Comparison of ENCODE assay signal across 30 cellular contexts in the genomic region with DNA sequence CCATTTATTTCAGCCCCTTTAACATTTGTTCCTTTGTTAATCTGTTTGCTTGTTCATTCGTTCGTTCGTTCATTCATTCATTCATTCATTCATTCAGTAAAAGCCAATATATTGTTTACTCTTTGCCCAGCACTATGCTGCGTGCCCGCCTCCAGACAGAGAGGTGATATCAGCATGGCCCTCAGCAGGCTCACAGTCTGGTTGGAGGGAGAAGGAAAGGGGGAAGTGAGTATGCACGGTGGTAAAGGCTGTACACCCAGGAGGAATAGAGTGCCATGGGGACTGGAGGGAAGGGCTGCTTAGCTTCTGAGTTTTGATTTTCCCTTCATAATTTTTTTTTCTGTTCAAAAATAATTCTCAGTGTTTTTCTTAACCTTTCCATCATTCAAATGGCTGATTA.
DNase-seq lines count a peak whose midpoint lies in the region; ATAC-seq and TF ChIP-seq lines count a peak whose summit lies in the region.
"Had no signal": no experiment of that assay in that cellular context is flagged by ENCODE, and none has a peak within 500 bp of the region (broad histone marks: within the 10 kb centered on the region; RNA-seq: fewer than 3 reads in every experiment).

No MANE protein-coding gene starts in this region.

- TF ChIP-seq POLR2A in esophagus muscularis mucosa (IDR thresholded peaks at IDR 0.05; ENCODE audit: low read depth) (no peak), sigmoid colon (IDR thresholded peaks at IDR 0.05) (no peak)

- H3K4me3 ChIP-seq in Panc1 (ENCODE audit: low read depth in 2 of 2, low read length in 2 of 2) (no peak overlapping the region), esophagus muscularis mucosa (no peak overlapping the region), sigmoid colon (no peak overlapping the region), psoas muscle (no peak overlapping the region)
- H3K4me3 ChIP-seq: gastrocnemius medialis, lung, mucosa of descending colon, SK-N-MC, skin epidermis had no signal

- H3K27me3 ChIP-seq in Panc1 (ENCODE audit: control insufficient read depth, insufficient read depth, low read length) (no peaks in the 10 kb centered on the region), esophagus muscularis mucosa (no peaks in the 10 kb centered on the region), sigmoid colon (no peaks in the 10 kb centered on the region), psoas muscle (ENCODE audit: insufficient read depth in 3 of 3, low read length in 2 of 3) (no peaks in the 10 kb centered on the region)
- H3K27me3 ChIP-seq: gastrocnemius medialis had no signal

- peak; percentile 50; the same call in 1 of the 2 replicates for ATAC-seq in Panc1
- ATAC-seq in psoas muscle: no peak
- ATAC-seq in T-helper 17 cell: no peak

- no peak overlapping the region for H3K27ac Mint-ChIP-seq in T-helper 17 cell
- H3K27ac Mint-ChIP-seq: activated CD4-positive, alpha-beta memory T cell treated with anti-CD3 and anti-CD28 coated beads for 36 hours; CD14-positive monocyte; natural killer cell treated with Interleukin-12 subunit alpha and Interleukin-12 subunit beta and Interleukin-15 and Interleukin-18, amount 100 ng/mL, for 72 hours; stimulated activated naive B cell treated with anti-CD40 and anti-IgM and Interleukin-4, amounts not matched to agents 10 μg/mL and 1 μg/mL and 100 μg/mL, for 72 hours had no signal

- BruUV-seq in Panc1 (replicated peaks; lab: Mats Ljungman, UMichigan): no TSS peak

- intact Hi-C loops in Panc1 (cut with micrococcal nuclease; ENCODE audit: unreplicated experiment) (no loop called here), esophagus muscularis mucosa (cut with DNase I) (no loop called here), sigmoid colon (cut with DNase I) (loop anchor here (5.0 to 10.0 kb wide), 2 partner anchors 82 to 419 kb away; no protein-coding TSS in a partner anchor), psoas muscle (cut with DNase I) (no loop called here)

- POLR2A ChIA-PET in Panc1 (lab: Charles Lee): no interaction called here

- H3K4me1 Mint-ChIP-seq in T-helper 17 cell: peaks cover 2% of the 10 kb centered on the region
- H3K4me1 Mint-ChIP-seq: stimulated activated naive B cell treated with anti-CD40 and anti-IgM and Interleukin-4, amounts not matched to agents 10 μg/mL and 1 μg/mL and 100 μg/mL, for 72 hours had no signal

- TF ChIP-seq EP300 in esophagus muscularis mucosa (IDR thresholded peaks at IDR 0.05) (no peak), sigmoid colon (IDR thresholded peaks at IDR 0.05) (no peak)

- H3K36me3 ChIP-seq in Panc1 (ENCODE audit: control insufficient read depth, insufficient read depth, low read length): no peaks in the 10 kb centered on the region
- no peaks in the 10 kb centered on the region for H3K36me3 ChIP-seq in esophagus muscularis mucosa
- no peaks in the 10 kb centered on the region for H3K36me3 ChIP-seq in sigmoid colon
- no peaks in the 10 kb centered on the region for H3K36me3 ChIP-seq in psoas muscle (ENCODE audit: insufficient read depth in 1 of 2, low read depth in 1 of 2)
- H3K36me3 ChIP-seq: gastrocnemius medialis had no signal

- DNase-seq in DMS 273 (lab: John Stamatoyannopoulos, UW; ENCODE audit: unreplicated experiment): peak; percentile 13
- DNase-seq in DMS 273 treated with DMSO at 0.1 percent for 48 hours (lab: John Stamatoyannopoulos, UW): no peak
- no peak for DNase-seq in Panc1 (ENCODE audit: low read depth, low spot score)
- DNase-seq in esophagus muscularis mucosa (ENCODE audit: extremely low spot score): no peak
- DNase-seq in sigmoid colon: no peak
- no peak for DNase-seq in activated T-cell treated with anti-CD3 and anti-CD28 coated beads for 4 hours
- no peak for DNase-seq in psoas muscle
- DNase-seq in T-helper 17 cell: no peak
- DNase-seq: 8988T; activated CD4-positive, alpha-beta memory T cell treated with anti-CD3 and anti-CD28 coated beads for 36 hours; activated CD4-positive, CD25-positive, alpha-beta regulatory T cell treated with anti-CD3 and anti-CD28 coated beads, Interleukin-2, amount 50 U/mL, for 72 hours; activated naive CD4-positive, alpha-beta T cell treated with anti-CD3 and anti-CD28 coated beads, Interleukin-2, amount 50 U/mL, for 16 hours; Caco-2; DMS79 treated with DMSO at 0.1 percent for 48 hours; gastrocnemius medialis; GDM1; Karpas-422; NCI-H1048; NCI-H1694; NCI-H774; RPMI8226; stimulated activated naive B cell treated with anti-CD40 and anti-IgM and Interleukin-4, amounts not matched to agents 10 μg/mL and 1 μg/mL and 100 μg/mL, for 72 hours; T-helper 1 cell had no signal

- H3K4me1 ChIP-seq in Panc1 (ENCODE audit: control insufficient read depth, insufficient read depth, low read length) (peaks cover 90% of the 10 kb centered on the region), esophagus muscularis mucosa (peaks cover 30 to 82% (median 62%) of the 10 kb centered on the region in 4 donors), sigmoid colon (peaks cover 0 to 98% (median 82%) of the 10 kb centered on the region in 4 donors), psoas muscle (peaks cover 10% of the 10 kb centered on the region)
- H3K4me1 ChIP-seq: Caco-2 had no signal

- no peaks in the 10 kb centered on the region for H3K9me3 ChIP-seq in Panc1 (ENCODE audit: control insufficient read depth, insufficient read depth, low read depth, low read length)
- no peaks in the 10 kb centered on the region for H3K9me3 ChIP-seq in esophagus muscularis mucosa
- H3K9me3 ChIP-seq in sigmoid colon: no peaks in the 10 kb centered on the region
- no peaks in the 10 kb centered on the region for H3K9me3 ChIP-seq in psoas muscle
- no peaks in the 10 kb centered on the region for H3K9me3 ChIP-seq in T-helper 17 cell (ENCODE audit: control insufficient read depth, low read length, poor library complexity, severe bottlenecking)
- H3K9me3 ChIP-seq: Caco-2, gastrocnemius medialis, mucosa of descending colon had no signal

- H3K27me3 Mint-ChIP-seq in T-helper 17 cell: peaks cover 72% of the 10 kb centered on the region
- H3K27me3 Mint-ChIP-seq: brain had no signal

- in situ Hi-C loops in Panc1 (cut with HindIII; ENCODE audit: low pct_unique_long_range_greater_than_20kb, low sequenced_read_pairs): no loop called here

- TF ChIP-seq CTCF in Panc1 (IDR thresholded peaks at IDR 0.05): no peak
- TF ChIP-seq CTCF in esophagus muscularis mucosa (IDR thresholded peaks at IDR 0.05): no peak
- TF ChIP-seq CTCF in sigmoid colon (IDR thresholded peaks at IDR 0.05): no peak
- TF ChIP-seq CTCF in psoas muscle (IDR thresholded peaks at IDR 0.05): no peak

- no peak overlapping the region for H3K4me3 Mint-ChIP-seq in T-helper 17 cell
- H3K4me3 Mint-ChIP-seq: activated CD4-positive, alpha-beta memory T cell treated with anti-CD3 and anti-CD28 coated beads for 36 hours; CD14-positive monocyte; natural killer cell treated with Interleukin-12 subunit alpha and Interleukin-12 subunit beta and Interleukin-15 and Interleukin-18, amount 100 ng/mL, for 72 hours; stimulated activated naive B cell treated with anti-CD40 and anti-IgM and Interleukin-4, amounts not matched to agents 10 μg/mL and 1 μg/mL and 100 μg/mL, for 72 hours had no signal

- peak overlapping the region; percentile 98 for H3K27ac ChIP-seq in Panc1 (ENCODE audit: low read length)
- peak overlapping the region; percentile 58 to 78 (median 74) for H3K27ac ChIP-seq in esophagus muscularis mucosa (replicated peaks in 1 of 4)
- H3K27ac ChIP-seq in sigmoid colon: peak overlapping the region; percentile 70 to 86 (median 78)
- H3K27ac ChIP-seq in psoas muscle: no peak overlapping the region
- H3K27ac ChIP-seq: gastrocnemius medialis, skin epidermis had no signal

- H3K36me3 Mint-ChIP-seq in T-helper 17 cell (ENCODE audit: low read depth): no peaks in the 10 kb centered on the region
- H3K36me3 Mint-ChIP-seq: activated CD4-positive, alpha-beta memory T cell treated with anti-CD3 and anti-CD28 coated beads for 36 hours; brain; CD14-positive monocyte; natural killer cell treated with Interleukin-12 subunit alpha and Interleukin-12 subunit beta and Interleukin-15 and Interleukin-18, amount 100 ng/mL, for 72 hours; stimulated activated naive B cell treated with anti-CD40 and anti-IgM and Interleukin-4, amounts not matched to agents 10 μg/mL and 1 μg/mL and 100 μg/mL, for 72 hours had no signal

- CTCF ChIA-PET in Panc1 (lab: Charles Lee): no interaction called here

- 75% methylated on average over 6 of the region's 6 CpGs for WGBS in esophagus muscularis mucosa
- 78 to 83% methylated on average over 6 of the region's 6 CpGs for WGBS in sigmoid colon, 2 donors
- 83 to 88% (median 84%) methylated on average over 6 of the region's 6 CpGs for WGBS in psoas muscle, 3 donors
